In the genomic region with DNA sequence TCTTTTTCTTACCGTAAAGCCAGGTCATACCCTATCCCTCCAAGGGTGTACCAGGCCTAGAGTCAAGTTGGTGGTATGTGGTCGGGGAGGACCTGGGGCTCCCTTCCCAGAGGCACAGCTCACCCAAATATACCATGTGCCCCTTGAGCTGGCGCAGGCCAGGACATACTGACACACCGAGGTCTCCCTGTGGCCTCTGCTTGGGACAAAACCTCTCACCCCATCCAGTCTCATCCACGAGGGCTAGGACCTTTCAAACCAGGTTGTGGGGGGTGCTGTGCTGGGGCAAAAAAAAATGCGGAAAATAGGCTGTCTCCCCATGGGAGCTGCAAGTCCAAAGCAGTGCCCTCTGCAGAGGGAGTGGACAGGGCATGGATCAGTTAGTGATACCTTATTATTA, we compare ENCODE assay signal across 22 cellular contexts. TPM values are rescaled to one million over a fixed set of nuclear protein-coding genes. Genes with fewer than 3 reads are reported as not detected.
DNase-seq lines count a peak whose midpoint lies in the region; ATAC-seq and TF ChIP-seq lines count a peak whose summit lies in the region.
"Had no signal": no experiment of that assay in that cellular context is flagged by ENCODE, and none has a peak within 500 bp of the region (broad histone marks: within the 10 kb centered on the region; RNA-seq: fewer than 3 reads in every experiment).

No MANE protein-coding gene starts in this region.

- H3K9ac ChIP-seq in neural progenitor cell, result no peak overlapping the region
- H3K9ac ChIP-seq: BLaER1 had no signal

- H3K36me3 Mint-ChIP-seq in neural progenitor cell, result no peaks in the 10 kb centered on the region
- H3K36me3 Mint-ChIP-seq: CD4-positive, CD25-positive, alpha-beta regulatory T cell; CD8-positive, alpha-beta T cell had no signal

- no peak overlapping the region for H3K4me2 ChIP-seq in neural progenitor cell
- H3K4me2 ChIP-seq: BLaER1, GM23338 had no signal

- no peaks in the 10 kb centered on the region for H3F3A ChIP-seq in neural progenitor cell (ENCODE audit: low read depth)

- no peaks in the 10 kb centered on the region for H3K4me1 Mint-ChIP-seq in neural progenitor cell
- H3K4me1 Mint-ChIP-seq: H9 had no signal

- no peaks in the 10 kb centered on the region for H3K9me3 Mint-ChIP-seq in neural progenitor cell
- H3K9me3 Mint-ChIP-seq: CD4-positive, CD25-positive, alpha-beta regulatory T cell; CD8-positive, alpha-beta T cell; GM23338; H9 had no signal

- peaks cover 37% of the 10 kb centered on the region for H3K27me3 ChIP-seq in neural progenitor cell
- H3K27me3 ChIP-seq in SJCRH30, result no peaks in the 10 kb centered on the region

- peak overlapping the region; percentile 63 for H3K27ac Mint-ChIP-seq in neural progenitor cell
- H3K27ac Mint-ChIP-seq: B cell; CD8-positive, alpha-beta T cell; GM23338 had no signal

- peaks cover 6% of the 10 kb centered on the region for H3K4me1 ChIP-seq in neural progenitor cell
- H3K4me1 ChIP-seq in SJCRH30, result peaks cover 6% of the 10 kb centered on the region; the same call in 1 of the 2 replicates
- H3K4me1 ChIP-seq: Caco-2 had no signal

- H3K79me2 ChIP-seq in neural progenitor cell (ENCODE audit: low read depth), result no peaks in the 10 kb centered on the region

- no peak for TF ChIP-seq CTCF in GM10266 (IDR thresholded peaks at IDR 0.05; ENCODE audit: control insufficient read depth, insufficient read depth, low read depth, missing control alignments)
- TF ChIP-seq CTCF in neural progenitor cell (IDR thresholded peaks at IDR 0.05), result no peak

- no peaks in the 10 kb centered on the region for H3K36me3 ChIP-seq in neural progenitor cell
- no peaks in the 10 kb centered on the region for H3K36me3 ChIP-seq in SJCRH30
- H3K36me3 ChIP-seq: BLaER1 had no signal

- no peak overlapping the region for H3K27ac ChIP-seq in neural progenitor cell
- no peak overlapping the region for H3K27ac ChIP-seq in SJCRH30
- H3K27ac ChIP-seq: 22Rv1, BLaER1, C4-2B had no signal

- peak; percentile 7 for DNase-seq in Right ventricle myocardium inferior (ENCODE audit: missing footprints)
- no peak for DNase-seq in cardiac septum (ENCODE audit: low spot score)
- peak; percentile 17 for DNase-seq in GM10266 (ENCODE audit: extremely low spot score)
- DNase-seq in neural progenitor cell (ENCODE audit: low spot score), result no peak
- peak; percentile 57 for DNase-seq in posterior vena cava (ENCODE audit: low spot score)
- DNase-seq in NCI-H748 treated with DMSO at 0.1 percent for 48 hours (lab: John Stamatoyannopoulos, UW), result no peak
- DNase-seq in SJCRH30, result no peak
- DNase-seq: Caco-2; CD4-positive, CD25-positive, alpha-beta regulatory T cell; DMS153; DND-41; H9 had no signal

- H3K9me3 ChIP-seq in neural progenitor cell (ENCODE audit: low read depth) (no peaks in the 10 kb centered on the region), SJCRH30 (replicated peaks) (no peaks in the 10 kb centered on the region)
- H3K9me3 ChIP-seq: BLaER1, Caco-2 had no signal

- no peaks in the 10 kb centered on the region for H4K20me1 ChIP-seq in neural progenitor cell (ENCODE audit: low read depth)
- H4K20me1 ChIP-seq: BLaER1 had no signal

- H2AFZ ChIP-seq in neural progenitor cell (replicated peaks), result no peak overlapping the region
- H2AFZ ChIP-seq: GM23338 had no signal

- ATAC-seq in Right ventricle myocardium inferior (no peak), GM18909 (IDR thresholded peaks at IDR 0.05; ENCODE audit: poor library complexity, unreplicated experiment) (no peak)
- ATAC-seq: CD8-positive, alpha-beta T cell; GM12878; GM23338; HCT116 had no signal

- intact Hi-C loops in Right ventricle myocardium inferior (cut with DNase I), result no loop called here
- intact Hi-C loops in cardiac septum (cut with DNase I), result no loop called here
- intact Hi-C loops in posterior vena cava (cut with DNase I), result no loop called here

- no peak overlapping the region for H3K4me3 Mint-ChIP-seq in neural progenitor cell
- H3K4me3 Mint-ChIP-seq: B cell; CD4-positive, CD25-positive, alpha-beta regulatory T cell; CD8-positive, alpha-beta T cell; GM23338; H9 had no signal

- H3K4me3 ChIP-seq in neural progenitor cell, result no peak overlapping the region
- H3K4me3 ChIP-seq in SJCRH30, result no peak overlapping the region
- H3K4me3 ChIP-seq: BLaER1, GM12878, GM23338 had no signal

- peaks cover 17% of the 10 kb centered on the region for H3K27me3 Mint-ChIP-seq in neural progenitor cell (ENCODE audit: insufficient read depth, low read depth)

RNA-seq across cellular contexts. Expression of a gene that starts 22.8 kb away (rescaled TPM):
- total RNA-seq in Right ventricle myocardium inferior (12.7 TPM), cardiac septum (5.4 TPM), neural progenitor cell (ENCODE audit: low replicate concordance) (0.43 TPM in 1 of 2 replicates, not detected in the other), posterior vena cava (10 to 100 TPM in 1 of 2 donors, 1 to 10 TPM in 1; 5.8 to 17.9 TPM)
- 6.6 and 6.7 TPM in 2 replicates for total RNA-seq in SJCRH30 (2014; rRNA removed; shearing (Covaris generic))
- total RNA-seq: B cell; CD4-positive, CD25-positive, alpha-beta regulatory T cell; CD8-positive, alpha-beta T cell; GM12878 had no signal

RNA-seq across cellular contexts. Expression of a gene that starts 37.1 kb away (rescaled TPM):
- 11,437 TPM for total RNA-seq in Right ventricle myocardium inferior
- 3,804 TPM for total RNA-seq in cardiac septum
- total RNA-seq in neural progenitor cell (ENCODE audit: low replicate concordance), result not detected in 2 replicates
- total RNA-seq in posterior vena cava, result 1 to 10 TPM; 3.2 to 5.9 TPM
- total RNA-seq in SJCRH30 (2014; rRNA removed; shearing (Covaris generic)), result not detected in 2 replicates
- total RNA-seq: B cell; CD4-positive, CD25-positive, alpha-beta regulatory T cell; CD8-positive, alpha-beta T cell; GM12878; GM23338; H4 had no signal

Comparison
In these comparisons a context has a peak if more than half of its experiments do, and no peak if none do; other contexts are left out.
1. DNase-seq: peak in Right ventricle myocardium inferior (single experiment), GM10266 (single experiment) and posterior vena cava (single experiment); none in cardiac septum (single experiment), neural progenitor cell (single experiment), NCI-H748 treated with DMSO at 0.1 percent for 48 hours (single experiment) and SJCRH30 (0 of 2).
2. RNA of a gene that starts 37.1 kb away (total RNA-seq): 11,437 TPM in Right ventricle myocardium inferior (single experiment) and 3,804 TPM in cardiac septum (single experiment); 3.2 to 5.9 TPM in posterior vena cava, not detected in neural progenitor cell and not detected in SJCRH30; every median in the first group is over 100 times any median in the second.